In the genomic region with DNA sequence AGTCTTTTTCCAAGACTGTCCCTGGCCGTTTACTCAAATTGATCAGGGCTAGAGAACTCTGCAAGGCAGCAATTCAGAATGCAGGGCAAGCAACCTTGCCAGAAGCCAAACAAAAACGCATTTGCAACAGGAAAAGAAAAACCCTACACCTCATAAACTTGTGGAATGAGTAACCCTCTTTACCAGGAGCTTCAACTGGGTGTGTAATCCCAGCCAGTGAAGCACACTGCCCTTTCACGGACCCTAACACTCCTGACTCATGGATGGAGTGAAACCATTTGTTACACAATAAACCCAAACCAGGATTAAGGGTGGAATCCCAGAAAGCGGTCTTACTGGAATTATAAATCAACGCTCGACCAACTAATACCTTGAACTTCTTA, we compare ENCODE assay signal across 13 cellular contexts. TPM values are rescaled to one million over a fixed set of nuclear protein-coding genes. Genes with fewer than 3 reads are reported as not detected.
A peak's percentile ranks its signal among the peaks of the same experiment; 100 is the strongest.
DNase-seq lines count a peak whose midpoint lies in the region; ATAC-seq and TF ChIP-seq lines count a peak whose summit lies in the region.
"Had no signal": no experiment of that assay in that cellular context is flagged by ENCODE, and none has a peak within 500 bp of the region (broad histone marks: within the 10 kb centered on the region; RNA-seq: fewer than 3 reads in every experiment).

No MANE protein-coding gene starts in this region.

- peaks cover 67% of the 10 kb centered on the region for H3K36me3 Mint-ChIP-seq in HFFc6 (ENCODE audit: low read depth)

- H3K4me1 Mint-ChIP-seq in HFFc6 (ENCODE audit: low read depth): peaks cover 45% of the 10 kb centered on the region

- no peak overlapping the region for H3K4me3 ChIP-seq in foreskin fibroblast (ENCODE audit: low read depth in 1 of 2, low read length in 2 of 2)
- H3K4me3 ChIP-seq: uterus had no signal

- ATAC-seq in HG02610 (IDR thresholded peaks at IDR 0.05; ENCODE audit: unreplicated experiment): no peak
- no peak for ATAC-seq in GM19467 (IDR thresholded peaks at IDR 0.05; ENCODE audit: unreplicated experiment)

- H3K27ac Mint-ChIP-seq in HFFc6: peak overlapping the region; percentile 98

- peaks cover 12% of the 10 kb centered on the region for H3K27me3 Mint-ChIP-seq in HFFc6 (ENCODE audit: insufficient read depth)

- no peaks in the 10 kb centered on the region for H3K9me3 Mint-ChIP-seq in HFFc6

- TF ChIP-seq CTCF in HFFc6 (IDR thresholded peaks at IDR 0.05) (no peak), foreskin fibroblast (IDR thresholded peaks at IDR 0.05; ENCODE audit: low read depth, low read length) (no peak)

- DNase-seq in HFFc6 (peak; percentile 95), amniotic epithelial cell (ENCODE audit: low read depth) (peak; percentile 99), foreskin fibroblast (peak; percentile 95), SW480 (ENCODE audit: low spot score) (no peak)
- DNase-seq in stimulated activated CD4-positive, alpha-beta T cell treated with anti-CD3 and anti-CD28 coated beads, Interleukin-4, amount 100 ng/mL, for 24 hours: no peak
- DNase-seq: activated CD4-positive, CD25-positive, alpha-beta regulatory T cell treated with anti-CD3 and anti-CD28 coated beads, Interleukin-2, amount 50 U/mL, for 72 hours; effector CD8-positive, alpha-beta T cell; kidney; RPMI8226; uterus had no signal

- H3K4me3 Mint-ChIP-seq in HFFc6: peak overlapping the region; percentile 84

RNA-seq across cellular contexts. Expression of a gene that starts 14.8 kb away (rescaled TPM):
- total RNA-seq in HFFc6 (2021; fragmentation: NEBNext Ultra II Directional; extraction: Animal tissue kit (Norgen Biotek cat#: 25700)): not detected
- total RNA-seq: kidney, posterior vena cava, uterus had no signal

Comparison
In these comparisons a context has a peak if more than half of its experiments do, and no peak if none do; other contexts are left out.
1. DNase-seq: peak in HFFc6 (single experiment), amniotic epithelial cell (single experiment) and foreskin fibroblast (2 of 2); none in SW480 (single experiment) and stimulated activated CD4-positive, alpha-beta T cell treated with anti-CD3 and anti-CD28 coated beads, Interleukin-4, amount 100 ng/mL, for 24 hours (single experiment).